8 cellular contexts compared by ENCODE assay signal in the genomic region with DNA sequence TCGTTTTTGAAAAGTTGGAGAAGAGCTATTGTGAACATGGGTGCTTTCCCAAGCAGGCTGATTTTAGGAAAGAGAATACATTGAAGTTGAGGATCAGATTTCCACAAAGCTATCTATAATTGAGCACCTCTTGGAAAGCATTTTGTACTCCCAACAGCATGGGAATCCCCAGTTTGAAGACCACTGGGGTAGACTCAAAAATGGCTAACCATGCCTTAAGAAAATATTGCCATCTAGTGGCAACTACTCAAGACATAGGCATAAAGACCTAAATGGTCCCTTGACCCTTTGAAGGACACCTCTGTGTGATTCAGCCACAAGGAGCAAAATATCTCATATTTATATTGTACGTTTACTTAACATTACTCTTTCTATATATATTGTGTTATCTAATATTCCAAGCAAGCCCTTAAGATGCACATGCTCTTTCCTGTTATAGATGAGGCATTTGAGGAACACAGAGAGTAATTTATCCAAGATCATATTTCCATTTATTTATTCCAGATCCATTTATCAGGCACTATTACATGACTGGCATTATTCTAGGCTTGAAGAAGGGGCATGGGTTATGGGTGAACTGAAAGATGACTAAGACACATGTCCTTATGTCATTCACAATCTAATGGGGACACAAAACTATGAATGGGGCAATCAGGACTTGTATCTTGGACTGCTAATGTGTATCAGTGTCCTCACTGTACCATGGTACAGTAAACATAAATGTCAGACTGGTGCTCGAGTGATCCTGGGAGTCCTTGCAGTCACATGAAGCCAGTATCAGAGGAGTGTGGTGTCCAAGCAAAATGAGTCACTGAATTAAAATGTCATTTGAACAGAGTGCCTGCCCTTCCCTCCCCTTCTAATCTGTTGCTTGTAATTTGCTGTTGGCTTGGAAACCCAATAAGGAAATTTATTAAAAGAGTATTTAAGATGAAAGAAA.
DNase-seq lines count a peak whose midpoint lies in the region; ATAC-seq and TF ChIP-seq lines count a peak whose summit lies in the region.

No MANE protein-coding gene starts in this region.

- H3K4me1 ChIP-seq in esophagus muscularis mucosa (peaks cover 6 to 18% (median 6%) of the 10 kb centered on the region in 4 donors), tibial artery (peaks cover 0 to 18% (median 0%) of the 10 kb centered on the region in 4 donors)

- H3K27me3 ChIP-seq in BJ (ENCODE audit: control insufficient read depth, insufficient read depth, low read length) (no peaks in the 10 kb centered on the region), esophagus muscularis mucosa (no peaks in the 10 kb centered on the region), tibial artery (no peaks in the 10 kb centered on the region)

- CTCF ChIA-PET in BJ (lab: Yijun Ruan, JAX): interaction anchor here (0.7 to 1.7 kb wide), 12 partner anchors 8 to 524 kb away, joined by 3 to 9 read pairs (median 4); no protein-coding TSS in a partner anchor

- H3K4me1 Mint-ChIP-seq in neural crest cell: peaks cover 3% of the 10 kb centered on the region
- H3K4me1 Mint-ChIP-seq in activated T-cell treated with anti-CD3 and anti-CD28 coated beads, Interleukin-2, amount 50 U/mL, for 24 hours (ENCODE audit: low read depth): peaks cover 4% of the 10 kb centered on the region

- peaks cover 3% of the 10 kb centered on the region for H3K9me3 Mint-ChIP-seq in neural crest cell
- no peaks in the 10 kb centered on the region for H3K9me3 Mint-ChIP-seq in activated T-cell treated with anti-CD3 and anti-CD28 coated beads, Interleukin-2, amount 50 U/mL, for 24 hours

- no peak overlapping the region for H3K27ac Mint-ChIP-seq in neural crest cell (ENCODE audit: unreplicated experiment)
- H3K27ac Mint-ChIP-seq in activated T-cell treated with anti-CD3 and anti-CD28 coated beads, Interleukin-2, amount 50 U/mL, for 24 hours: no peak overlapping the region

- H3K4me3 Mint-ChIP-seq in neural crest cell: no peak overlapping the region
- H3K4me3 Mint-ChIP-seq in activated T-cell treated with anti-CD3 and anti-CD28 coated beads, Interleukin-2, amount 50 U/mL, for 24 hours: no peak overlapping the region

- TF ChIP-seq POLR2A in esophagus muscularis mucosa (IDR thresholded peaks at IDR 0.05; ENCODE audit: low read depth): no peak

- H3K36me3 ChIP-seq in BJ (ENCODE audit: control insufficient read depth, insufficient read depth, low read length): no peaks in the 10 kb centered on the region
- H3K36me3 ChIP-seq in esophagus muscularis mucosa: no peaks in the 10 kb centered on the region
- H3K36me3 ChIP-seq in tibial artery: no peaks in the 10 kb centered on the region

- H3K4me3 ChIP-seq in BJ (ENCODE audit: low read depth, low read length): no peak overlapping the region
- no peak overlapping the region for H3K4me3 ChIP-seq in esophagus muscularis mucosa
- H3K4me3 ChIP-seq in tibial artery: no peak overlapping the region

- TF ChIP-seq EP300 in esophagus muscularis mucosa (IDR thresholded peaks at IDR 0.05): no peak

- no peaks in the 10 kb centered on the region for H3K36me3 Mint-ChIP-seq in neural crest cell (ENCODE audit: low read depth)
- no peaks in the 10 kb centered on the region for H3K36me3 Mint-ChIP-seq in activated T-cell treated with anti-CD3 and anti-CD28 coated beads, Interleukin-2, amount 50 U/mL, for 24 hours (ENCODE audit: low read depth)

- intact Hi-C loops in esophagus muscularis mucosa (cut with DNase I) (no loop called here), tibial artery (cut with DNase I; ENCODE audit: low total_unique reads) (no loop called here)

- no peaks in the 10 kb centered on the region for H3K27me3 Mint-ChIP-seq in neural crest cell (ENCODE audit: low read depth)
- H3K27me3 Mint-ChIP-seq in activated T-cell treated with anti-CD3 and anti-CD28 coated beads, Interleukin-2, amount 50 U/mL, for 24 hours: no peaks in the 10 kb centered on the region

- POLR2A ChIA-PET in BJ (lab: Charles Lee): no interaction called here

- TF ChIP-seq CTCF in BJ (IDR thresholded peaks at IDR 0.05; ENCODE audit: insufficient read depth, low read depth, low read length) (peak; percentile 57), esophagus muscularis mucosa (IDR thresholded peaks at IDR 0.05) (peak in 2 of 3 experiments; percentile 41 to 51), neural crest cell (conservative IDR thresholded peaks at IDR 0.05) (peak; percentile 69), tibial artery (IDR thresholded peaks at IDR 0.05) (no peak)

- H3K9me3 ChIP-seq in esophagus muscularis mucosa: no peaks in the 10 kb centered on the region
- no peaks in the 10 kb centered on the region for H3K9me3 ChIP-seq in tibial artery

- WGBS in esophagus muscularis mucosa: 65% methylated on average over 3 of the region's 3 CpGs

- no peak for DNase-seq in BJ (ENCODE audit: low read depth)
- peak; percentile 5 for DNase-seq in OCI-M2 (lab: John Stamatoyannopoulos, UW; ENCODE audit: unreplicated experiment)
- no peak for DNase-seq in esophagus muscularis mucosa (ENCODE audit: extremely low spot score)
- DNase-seq in neural crest cell (ENCODE audit: low read depth, low spot score): no peak
- DNase-seq in activated T-cell treated with anti-CD3 and anti-CD28 coated beads, Interleukin-2, amount 50 U/mL, for 24 hours: no peak
- no peak for DNase-seq in tibial artery

- H3K27ac ChIP-seq in esophagus muscularis mucosa (replicated peaks in 1 of 4) (no peak overlapping the region), tibial artery (no peak overlapping the region)

- ATAC-seq in GM18520 (IDR thresholded peaks at IDR 0.05; ENCODE audit: unreplicated experiment): peak; percentile 55
- no peak for ATAC-seq in GM18909 (IDR thresholded peaks at IDR 0.05; ENCODE audit: poor library complexity, unreplicated experiment)

Comparison
In these comparisons a context has a peak if more than half of its experiments do, and no peak if none do; other contexts are left out.
1. CTCF ChIP-seq: peak in BJ (single experiment), esophagus muscularis mucosa (2 of 3) and neural crest cell (single experiment); none in tibial artery (0 of 2).